ENCODE assay signal across 1 cellular context in the genomic region with DNA sequence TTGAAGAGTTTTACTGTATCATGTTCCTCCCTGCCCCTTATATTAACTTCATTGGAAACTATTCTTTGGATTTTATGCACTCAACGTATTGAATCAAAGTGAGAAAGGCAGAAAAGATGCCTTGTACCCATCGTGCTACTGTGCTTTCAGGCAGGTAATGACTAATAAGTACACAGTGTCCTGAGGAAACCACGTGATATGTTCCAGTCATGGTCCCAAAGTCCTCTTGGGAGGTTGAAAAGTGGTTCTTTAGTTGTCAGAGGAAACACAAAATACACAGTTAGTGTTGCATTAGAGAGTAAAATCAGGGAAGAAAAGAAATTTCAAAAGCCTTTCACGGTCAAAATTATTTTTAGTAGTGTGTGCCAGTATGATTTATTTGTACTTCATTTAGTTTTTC.
TF ChIP-seq lines count a peak whose summit lies in the region.

No MANE protein-coding gene starts in this region.

TF ChIP-seq in liver, 16 proteins besides CTCF, POLR2A, EP300 and RAD21 (continued from another document):
- TF ChIP-seq, protein P1, sequence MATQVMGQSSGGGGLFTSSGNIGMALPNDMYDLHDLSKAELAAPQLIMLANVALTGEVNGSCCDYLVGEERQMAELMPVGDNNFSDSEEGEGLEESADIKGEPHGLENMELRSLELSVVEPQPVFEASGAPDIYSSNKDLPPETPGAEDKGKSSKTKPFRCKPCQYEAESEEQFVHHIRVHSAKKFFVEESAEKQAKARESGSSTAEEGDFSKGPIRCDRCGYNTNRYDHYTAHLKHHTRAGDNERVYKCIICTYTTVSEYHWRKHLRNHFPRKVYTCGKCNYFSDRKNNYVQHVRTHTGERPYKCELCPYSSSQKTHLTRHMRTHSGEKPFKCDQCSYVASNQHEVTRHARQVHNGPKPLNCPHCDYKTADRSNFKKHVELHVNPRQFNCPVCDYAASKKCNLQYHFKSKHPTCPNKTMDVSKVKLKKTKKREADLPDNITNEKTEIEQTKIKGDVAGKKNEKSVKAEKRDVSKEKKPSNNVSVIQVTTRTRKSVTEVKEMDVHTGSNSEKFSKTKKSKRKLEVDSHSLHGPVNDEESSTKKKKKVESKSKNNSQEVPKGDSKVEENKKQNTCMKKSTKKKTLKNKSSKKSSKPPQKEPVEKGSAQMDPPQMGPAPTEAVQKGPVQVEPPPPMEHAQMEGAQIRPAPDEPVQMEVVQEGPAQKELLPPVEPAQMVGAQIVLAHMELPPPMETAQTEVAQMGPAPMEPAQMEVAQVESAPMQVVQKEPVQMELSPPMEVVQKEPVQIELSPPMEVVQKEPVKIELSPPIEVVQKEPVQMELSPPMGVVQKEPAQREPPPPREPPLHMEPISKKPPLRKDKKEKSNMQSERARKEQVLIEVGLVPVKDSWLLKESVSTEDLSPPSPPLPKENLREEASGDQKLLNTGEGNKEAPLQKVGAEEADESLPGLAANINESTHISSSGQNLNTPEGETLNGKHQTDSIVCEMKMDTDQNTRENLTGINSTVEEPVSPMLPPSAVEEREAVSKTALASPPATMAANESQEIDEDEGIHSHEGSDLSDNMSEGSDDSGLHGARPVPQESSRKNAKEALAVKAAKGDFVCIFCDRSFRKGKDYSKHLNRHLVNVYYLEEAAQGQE (IDR thresholded peaks at IDR 0.05) = no peak
- no peak for TF ChIP-seq TAF1 (conservative IDR thresholded peaks at IDR 0.05)
- peak; percentile 58 for TF ChIP-seq FOXA2 (IDR thresholded peaks at IDR 0.05)
- TF ChIP-seq RXRA (IDR thresholded peaks at IDR 0.05) = peak in 1 of 2 donors; percentile 42
- peak; percentile 57 for TF ChIP-seq SP1 (IDR thresholded peaks at IDR 0.05)
- TF ChIP-seq, protein P2, sequence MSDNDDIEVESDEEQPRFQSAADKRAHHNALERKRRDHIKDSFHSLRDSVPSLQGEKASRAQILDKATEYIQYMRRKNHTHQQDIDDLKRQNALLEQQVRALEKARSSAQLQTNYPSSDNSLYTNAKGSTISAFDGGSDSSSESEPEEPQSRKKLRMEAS (IDR thresholded peaks at IDR 0.05) = peak; percentile 13
- TF ChIP-seq, protein P3, sequence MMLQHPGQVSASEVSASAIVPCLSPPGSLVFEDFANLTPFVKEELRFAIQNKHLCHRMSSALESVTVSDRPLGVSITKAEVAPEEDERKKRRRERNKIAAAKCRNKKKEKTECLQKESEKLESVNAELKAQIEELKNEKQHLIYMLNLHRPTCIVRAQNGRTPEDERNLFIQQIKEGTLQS (IDR thresholded peaks at IDR 0.05) = no peak
